10 cellular contexts compared by ENCODE assay signal in genomic region chr3:10883478-10884234, GRCh38.
DNase-seq lines count a peak whose midpoint lies in the region; ATAC-seq, FAIRE-seq and TF ChIP-seq lines count a peak whose summit lies in the region.
"Had no signal": no experiment of that assay in that cellular context is flagged by ENCODE, and none has a peak within 500 bp of the region (broad histone marks: within the 10 kb centered on the region; RNA-seq: fewer than 3 reads in every experiment).

No MANE protein-coding gene starts in this region.

- intact Hi-C loops in cardiac septum (cut with DNase I) = loop anchor here (5.0 kb wide), 1 partner anchor 126 kb away; no protein-coding TSS in a partner anchor

- peak overlapping the region; percentile 45 for H3K27ac ChIP-seq in VCaP

- no peaks in the 10 kb centered on the region for H3K36me3 Mint-ChIP-seq in T-cell

- peaks cover 17 to 25% of the 10 kb centered on the region in 2 donors for H3K27me3 Mint-ChIP-seq in T-cell

- no peaks in the 10 kb centered on the region for H3K4me1 Mint-ChIP-seq in T-cell

- no peak overlapping the region for H3K4me3 ChIP-seq in AG10803 (ENCODE audit: low read length)

- ATAC-seq in HG02870 (IDR thresholded peaks at IDR 0.05; ENCODE audit: unreplicated experiment) = no peak
- ATAC-seq in T-cell (replicated peaks in 1 of 4) = no peak
- ATAC-seq in GM18505 (IDR thresholded peaks at IDR 0.05; ENCODE audit: unreplicated experiment) = no peak

- peaks cover 0 to 8% (median 0%) of the 10 kb centered on the region in 3 donors for H3K9me3 Mint-ChIP-seq in T-cell

- no peak for TF ChIP-seq POLR2A in GM18505 (IDR thresholded peaks at IDR 0.05; ENCODE audit: borderline replicate concordance, extremely low read depth, insufficient read depth, insufficient read length)

- DNase-seq in AG10803 (ENCODE audit: low read depth) (no peak), GM18507 (ENCODE audit: extremely low spot score, insufficient read length, low read depth) (no peak), iPS-NIHi7 (ENCODE audit: extremely low spot score) (peak; percentile 61), T-cell (no peak), cardiac septum (ENCODE audit: low spot score) (no peak)
- DNase-seq: SHP77 treated with DMSO at 0.1 percent for 48 hours; stimulated activated CD4-positive, alpha-beta T cell treated with anti-CD3 and anti-CD28 coated beads, Interleukin-1b, Interleukin-23, amount 100 ng/mL, for 48 hours had no signal

- POLR2A ChIA-PET in T-cell (lab: Charles Lee) = no interaction called here

- no peak overlapping the region for H3K4me3 Mint-ChIP-seq in T-cell

- TF ChIP-seq CTCF in AG10803 (conservative IDR thresholded peaks at IDR 0.05; ENCODE audit: low read length) = peak; percentile 36
- TF ChIP-seq CTCF in VCaP (conservative IDR thresholded peaks at IDR 0.05) = peak; percentile 81

- CTCF ChIA-PET in T-cell (lab: Charles Lee) = no interaction called here

- H3K27ac Mint-ChIP-seq in T-cell = no peak overlapping the region

- peak; percentile 39 for FAIRE-seq in GM18507 (lab: Jason Lieb, UNC)
